In genomic region chr2:86521922-86522321, GRCh38 we compare ENCODE assay signal across 5 cellular contexts.
"Had no signal": no experiment of that assay in that cellular context is flagged by ENCODE, and none has a peak within 500 bp of the region (broad histone marks: within the 10 kb centered on the region; RNA-seq: fewer than 3 reads in every experiment).

No MANE protein-coding gene starts in this region.

- H3K4me3 ChIP-seq: K562 had no signal

- DNase-seq: IMR-90, KBM-7 had no signal

- ATAC-seq: HepG2, K562 had no signal

- H3K27ac ChIP-seq: HL-60 had no signal
